Comparison of ENCODE assay signal across 10 cellular contexts in the genomic region with DNA sequence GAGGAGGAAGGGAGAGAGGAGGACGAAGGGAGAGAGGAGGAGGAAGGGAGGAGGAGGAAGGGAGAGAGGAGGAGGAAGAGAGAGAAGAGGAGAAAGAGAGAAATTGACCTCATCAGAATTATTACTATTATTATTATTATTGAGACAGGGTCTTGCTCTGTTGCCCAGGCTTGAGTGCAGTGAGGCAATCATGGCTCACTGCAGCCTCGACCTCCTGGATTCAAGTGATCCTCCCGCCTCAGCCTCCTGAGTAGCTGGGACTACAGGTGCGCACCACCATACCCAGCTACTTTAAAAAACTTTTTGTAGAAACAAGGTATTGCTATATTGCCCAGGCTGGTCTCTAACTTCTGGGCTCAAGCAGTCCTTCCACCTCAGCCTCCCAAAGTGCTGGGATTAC. TPM values are rescaled to one million over a fixed set of nuclear protein-coding genes. Genes with fewer than 3 reads are reported as not detected.
DNase-seq lines count a peak whose midpoint lies in the region; ATAC-seq, FAIRE-seq and TF ChIP-seq lines count a peak whose summit lies in the region.
"Not testable (repeated sequence)": the region's sequence is repeated elsewhere in the genome, so short reads cannot be mapped to it uniquely, and the experiment has no call there.
"Had no signal": no experiment of that assay in that cellular context is flagged by ENCODE, and none has a peak within 500 bp of the region (broad histone marks: within the 10 kb centered on the region; RNA-seq: fewer than 3 reads in every experiment).

No MANE protein-coding gene starts in this region.

- not testable (repeated sequence) for H3K79me2 ChIP-seq in K562 (ENCODE audit: control insufficient read depth, insufficient read depth, low read length)

- 8% methylated on average over 3 of the region's 4 CpGs for WGBS in K562 (ENCODE audit: insufficient coverage, low coverage, missing lambda C conversion rate)
- 83 to 94% methylated on average over 3 to 4 of the region's 4 CpGs for WGBS in transverse colon (ENCODE audit: low coverage in 1 of 2), 2 donors

- H3K9me3 Mint-ChIP-seq in activated CD8-positive, alpha-beta memory T cell treated with anti-CD3 and anti-CD28 coated beads, Interleukin-2, amount 10 ng/mL, durations not matched to agents 7 days and 5 days (ENCODE audit: low read depth), result peaks cover 10% of the 10 kb centered on the region

- H3K4me1 ChIP-seq in K562 (replicated peaks in 1 of 2; ENCODE audit: control insufficient read depth in 2 of 2, insufficient read depth in 2 of 2, low read length in 2 of 2), result peaks cover 0 to 21% of the 10 kb centered on the region in 2 experiments; a peak in 2 of 5 replicates
- H3K4me1 ChIP-seq in lower lobe of right lung, result not testable (repeated sequence)
- peaks cover 0 to 28% (median 15%) of the 10 kb centered on the region in 4 donors for H3K4me1 ChIP-seq in transverse colon

- H2AFZ ChIP-seq in K562 (ENCODE audit: low read depth, low read length), result not testable (repeated sequence)

- not testable (repeated sequence) for H3K27ac Mint-ChIP-seq in activated CD8-positive, alpha-beta memory T cell treated with anti-CD3 and anti-CD28 coated beads, Interleukin-2, amount 10 ng/mL, durations not matched to agents 7 days and 5 days

- ATAC-seq in activated CD8-positive, alpha-beta memory T cell treated with anti-CD3 and anti-CD28 coated beads, Interleukin-2, amount 10 ng/mL, durations not matched to agents 7 days and 5 days, result peak; percentile 27
- not testable (repeated sequence) for ATAC-seq in K562, left ventricle myocardium superior, lower lobe of right lung

- intact Hi-C loops in K562 (cut with micrococcal nuclease); left ventricle myocardium superior (cut with micrococcal nuclease); lower lobe of right lung (cut with DNase I); transverse colon (cut with DNase I; ENCODE audit: low total_unique reads): not testable (repeated sequence)

- BruUV-seq in K562 (replicated peaks; lab: Mats Ljungman, UMichigan), result not testable (repeated sequence)

- not testable (repeated sequence) for FAIRE-seq in K562 (lab: Jason Lieb, UNC)

- not testable (repeated sequence) for H4K20me1 ChIP-seq in K562 (replicated peaks; ENCODE audit: control insufficient read depth, insufficient read depth, low read length)

- not testable (repeated sequence) for DNase-seq in RWPE1 (ENCODE audit: low spot score); activated CD8-positive, alpha-beta memory T cell treated with anti-CD3 and anti-CD28 coated beads, Interleukin-2, amount 10 ng/mL, durations not matched to agents 7 days and 5 days; K562 (ENCODE audit: extremely low read depth in 1 of 4, low spot score in 3 of 4)
- DNase-seq in left ventricle myocardium superior (peak; percentile 4), lower lobe of right lung (peak; percentile 10), transverse colon (peak; percentile 5)

- H3K36me3 Mint-ChIP-seq in activated CD8-positive, alpha-beta memory T cell treated with anti-CD3 and anti-CD28 coated beads, Interleukin-2, amount 10 ng/mL, durations not matched to agents 7 days and 5 days, result not testable (repeated sequence)

- H3K4me1 Mint-ChIP-seq in activated CD8-positive, alpha-beta memory T cell treated with anti-CD3 and anti-CD28 coated beads, Interleukin-2, amount 10 ng/mL, durations not matched to agents 7 days and 5 days, result not testable (repeated sequence)

- not testable (repeated sequence) for H3K9ac ChIP-seq in K562 (ENCODE audit: insufficient read depth in 1 of 2, low read depth in 2 of 2, low read length in 2 of 2)

- not testable (repeated sequence) for H3K4me3 ChIP-seq in K562, lower lobe of right lung, transverse colon

- H3K36me3 ChIP-seq in K562 (ENCODE audit: control insufficient read depth, insufficient read depth, low read length); lower lobe of right lung; transverse colon: not testable (repeated sequence)

- TF ChIP-seq EP300 in K562 (IDR thresholded peaks at IDR 0.05; ENCODE audit: low read length); transverse colon (IDR thresholded peaks at IDR 0.05; ENCODE audit: low read depth): not testable (repeated sequence)

- not testable (repeated sequence) for TF ChIP-seq CTCF in RWPE1 (conservative IDR thresholded peaks at IDR 0.05; ENCODE audit: low read depth); K562 (IDR thresholded peaks at IDR 0.05 in 2 of 3, conservative IDR thresholded peaks at IDR 0.05 in 1 of 3; ENCODE audit: insufficient read depth in 2 of 3, low read depth in 1 of 3, low read length in 3 of 3); lower lobe of right lung (IDR thresholded peaks at IDR 0.05); transverse colon (IDR thresholded peaks at IDR 0.05)

- peaks cover 11 to 34% of the 10 kb centered on the region in 2 experiments; a peak in 4 of 5 replicates for H3K27me3 ChIP-seq in K562 (ENCODE audit: control insufficient read depth in 2 of 2, insufficient read depth in 2 of 2, low read length in 2 of 2)
- H3K27me3 ChIP-seq in lower lobe of right lung (ENCODE audit: low read depth); transverse colon: not testable (repeated sequence)

- in situ Hi-C loops in K562 (cut with MboI); transverse colon (cut with MboI; ENCODE audit: low pct_ligation_motif_present in 1 of 4, low pct_unique_long_range_greater_than_20kb in 1 of 4, low sequenced_read_pairs in 3 of 4): not testable (repeated sequence)

- peaks cover 16% of the 10 kb centered on the region for H3K27me3 Mint-ChIP-seq in activated CD8-positive, alpha-beta memory T cell treated with anti-CD3 and anti-CD28 coated beads, Interleukin-2, amount 10 ng/mL, durations not matched to agents 7 days and 5 days

- TF ChIP-seq RAD21 in K562 (CRISPR knock-in tag; conservative IDR thresholded peaks at IDR 0.05 in 1 of 2, IDR thresholded peaks at IDR 0.05 in 1 of 2), result not testable (repeated sequence)

- H3K27ac ChIP-seq in RWPE1, result peak overlapping the region; percentile 87; the same call in 1 of the 2 replicates
- H3K27ac ChIP-seq in K562 (ENCODE audit: extremely low read depth, low read depth, low read length); lower lobe of right lung; transverse colon: not testable (repeated sequence)

- not testable (repeated sequence) for H3K9me1 ChIP-seq in K562 (ENCODE audit: control insufficient read depth, insufficient read depth, low read length)

- H3K9me3 ChIP-seq in K562 (replicated peaks; ENCODE audit: control insufficient read depth, insufficient read depth, low read depth, low read length); lower lobe of right lung; transverse colon: not testable (repeated sequence)

- not testable (repeated sequence) for H3K4me2 ChIP-seq in K562 (ENCODE audit: insufficient read depth, low read length)

- H3K4me3 Mint-ChIP-seq in activated CD8-positive, alpha-beta memory T cell treated with anti-CD3 and anti-CD28 coated beads, Interleukin-2, amount 10 ng/mL, durations not matched to agents 7 days and 5 days, result not testable (repeated sequence)

- CTCF ChIA-PET in RWPE1 (lab: Yijun Ruan, JAX), result interaction anchor here (0.7 kb wide), 1 partner anchor 612 kb away, joined by 3 read pairs; the partner anchor contains the start of gene TMEM184A
- CTCF ChIA-PET in activated CD8-positive, alpha-beta memory T cell treated with anti-CD3 and anti-CD28 coated beads, Interleukin-2, amount 10 ng/mL, durations not matched to agents 7 days and 5 days (lab: Charles Lee); K562 (lab: Yijun Ruan, JAX; ENCODE audit: low intra/inter-chr PET ratio): not testable (repeated sequence)

- POLR2A ChIA-PET in RWPE1 (lab: Yijun Ruan, JAX; ENCODE audit: low non-redundant PET); K562 (lab: Yijun Ruan, JAX): not testable (repeated sequence)

- not testable (repeated sequence) for TF ChIP-seq POLR2A in K562 (conservative IDR thresholded peaks at IDR 0.05); transverse colon (IDR thresholded peaks at IDR 0.05)

RNA-seq across cellular contexts. Expression of gene ADAP1, which starts 10.7 kb away (rescaled TPM):
- 10 to 100 TPM; 12.4 to 30.8 TPM for total RNA-seq in activated CD8-positive, alpha-beta memory T cell treated with anti-CD3 and anti-CD28 coated beads, Interleukin-2, amount 10 ng/mL, durations not matched to agents 7 days and 5 days
- total RNA-seq in K562 (2011; cell fraction: chromatin; rRNA removed; ENCODE audit: low replicate concordance), result 0.30 and 3.1 TPM in 2 replicates
- total RNA-seq in K562 (2011; cell fraction: nucleolus; rRNA removed), result 1.1 and 1.8 TPM in 2 replicates
- 1.4 and 1.9 TPM in 2 replicates for total RNA-seq in K562 (2011; cell fraction: nucleoplasm; rRNA removed)
- total RNA-seq in K562 (2014; rRNA removed) (0.27 and 0.41 TPM in 2 replicates), K562 (2014; rRNA removed; fragmentation: Illumina TruSeq; extraction: Trizol) (not detected in 2 replicates), K562 (2015; rRNA removed; fragmentation: Illumina TruSeq; extraction: Trizol) (0.26 and 0.58 TPM in 2 replicates), K562 (2021) (0.47 and 0.54 TPM in 2 replicates), left ventricle myocardium superior (10.2 TPM), lower lobe of right lung (33.9 TPM), transverse colon (100 to 1,000 TPM in 3 of 4 donors, 10 to 100 TPM in 1; 84.9 to 360 (median 169) TPM)
- polyA plus RNA-seq in K562 (2011; rRNA removed) (1.1 and 1.4 TPM in 2 replicates), K562 (2014; fragmentation: Illumina TruSeq; extraction: Trizol) (0.68 TPM in 2 replicates), K562 (2014; fragmentation: Nextera tagmentation; extraction: Ambion mirVana) (not detected), K562 (2014; rRNA removed) (0.36 and 0.40 TPM in 2 replicates)
- polyA plus RNA-seq in K562 (2011; cell fraction: cytosol; rRNA removed), result 1.7 and 3.9 TPM in 2 replicates
- 2.7 and 3.4 TPM in 2 replicates for polyA plus RNA-seq in K562 (2011; cell fraction: nucleus; rRNA removed)
- polyA plus RNA-seq in K562 (2012), result 0.44 and 2.4 TPM in 2 replicates
- polyA minus RNA-seq in K562 (2011; rRNA and poly(A)+ RNA removed), result 0.90 and 0.95 TPM in 2 replicates
- 1.1 and 2.2 TPM in 2 replicates for polyA minus RNA-seq in K562 (2011; cell fraction: cytosol; rRNA and poly(A)+ RNA removed)
- 1.7 and 1.9 TPM in 2 replicates for polyA minus RNA-seq in K562 (2011; cell fraction: nucleus; rRNA and poly(A)+ RNA removed)

RNA-seq across cellular contexts. Expression of gene COX19, which starts 31.6 kb away (rescaled TPM):
- total RNA-seq in activated CD8-positive, alpha-beta memory T cell treated with anti-CD3 and anti-CD28 coated beads, Interleukin-2, amount 10 ng/mL, durations not matched to agents 7 days and 5 days, result 10 to 100 TPM; 18.7 to 18.9 TPM
- total RNA-seq in K562 (2011; cell fraction: chromatin; rRNA removed; ENCODE audit: low replicate concordance), result 75.3 and 83.0 TPM in 2 replicates
- 39.2 and 42.0 TPM in 2 replicates for total RNA-seq in K562 (2011; cell fraction: nucleolus; rRNA removed)
- total RNA-seq in K562 (2011; cell fraction: nucleoplasm; rRNA removed), result 67.4 and 75.2 TPM in 2 replicates
- total RNA-seq in K562 (2014; rRNA removed) (7.9 and 11.7 TPM in 2 replicates), K562 (2014; rRNA removed; fragmentation: Illumina TruSeq; extraction: Trizol) (9.8 and 11.9 TPM in 2 replicates), K562 (2015; rRNA removed; fragmentation: Illumina TruSeq; extraction: Trizol) (8.6 and 9.4 TPM in 2 replicates), K562 (2021) (10.2 and 10.5 TPM in 2 replicates), left ventricle myocardium superior (9.6 TPM), lower lobe of right lung (12.9 TPM), transverse colon (10 to 100 TPM in 3 of 4 donors, 1 to 10 TPM in 1; 8.6 to 30.2 (median 16.9) TPM)
- polyA plus RNA-seq in K562 (2011; rRNA removed) (7.3 and 8.1 TPM in 2 replicates), K562 (2014; fragmentation: Illumina TruSeq; extraction: Trizol) (6.0 and 6.1 TPM in 2 replicates), K562 (2014; fragmentation: Nextera tagmentation; extraction: Ambion mirVana) (1 to 10 TPM; 5.2 to 5.9 TPM), K562 (2014; rRNA removed) (10.4 and 11.1 TPM in 2 replicates)
- 5.8 and 6.1 TPM in 2 replicates for polyA plus RNA-seq in K562 (2011; cell fraction: cytosol; rRNA removed)
- polyA plus RNA-seq in K562 (2011; cell fraction: nucleus; rRNA removed), result 12.8 and 14.3 TPM in 2 replicates
- 8.1 and 9.5 TPM in 2 replicates for polyA plus RNA-seq in K562 (2012)
- 11.5 and 14.7 TPM in 2 replicates for polyA minus RNA-seq in K562 (2011; rRNA and poly(A)+ RNA removed)
- 1.1 and 2.5 TPM in 2 replicates for polyA minus RNA-seq in K562 (2011; cell fraction: cytosol; rRNA and poly(A)+ RNA removed)
- polyA minus RNA-seq in K562 (2011; cell fraction: nucleus; rRNA and poly(A)+ RNA removed), result 11.0 and 17.1 TPM in 2 replicates

RNA-seq across cellular contexts. Expression of gene CYP2W1, which starts 39.2 kb away (rescaled TPM):
- not detected for total RNA-seq in activated CD8-positive, alpha-beta memory T cell treated with anti-CD3 and anti-CD28 coated beads, Interleukin-2, amount 10 ng/mL, durations not matched to agents 7 days and 5 days
- not detected in 2 replicates for total RNA-seq in K562 (2011; cell fraction: chromatin; rRNA removed; ENCODE audit: low replicate concordance)
- total RNA-seq in K562 (2011; cell fraction: nucleolus; rRNA removed), result not detected in 2 replicates
- total RNA-seq in K562 (2011; cell fraction: nucleoplasm; rRNA removed), result not detected in 2 replicates
- not detected in 2 replicates for total RNA-seq in K562 (2014; rRNA removed)
- total RNA-seq in K562 (2014; rRNA removed; fragmentation: Illumina TruSeq; extraction: Trizol), result not detected in 2 replicates
- not detected in 2 replicates for total RNA-seq in K562 (2015; rRNA removed; fragmentation: Illumina TruSeq; extraction: Trizol)
- not detected in 2 replicates for total RNA-seq in K562 (2021)
- polyA plus RNA-seq in K562 (2011; rRNA removed), result not detected in 2 replicates
- not detected in 2 replicates for polyA plus RNA-seq in K562 (2011; cell fraction: cytosol; rRNA removed)
- not detected in 2 replicates for polyA plus RNA-seq in K562 (2011; cell fraction: nucleus; rRNA removed)
- polyA plus RNA-seq in K562 (2012), result 0.14 TPM in 1 of 2 replicates, not detected in the other
- polyA plus RNA-seq in K562 (2014; fragmentation: Illumina TruSeq; extraction: Trizol), result not detected in 2 replicates
- not detected for polyA plus RNA-seq in K562 (2014; fragmentation: Nextera tagmentation; extraction: Ambion mirVana)
- polyA plus RNA-seq in K562 (2014; rRNA removed), result 0.07 TPM in 1 of 2 replicates, not detected in the other
- polyA minus RNA-seq in K562 (2011; rRNA and poly(A)+ RNA removed), result not detected in 2 replicates
- polyA minus RNA-seq in K562 (2011; cell fraction: cytosol; rRNA and poly(A)+ RNA removed), result not detected in 2 replicates
- not detected in 2 replicates for polyA minus RNA-seq in K562 (2011; cell fraction: nucleus; rRNA and poly(A)+ RNA removed)
- total RNA-seq in left ventricle myocardium superior, result not detected
- total RNA-seq in lower lobe of right lung, result not detected
- total RNA-seq in transverse colon, result under 1 TPM in 2 of 4 donors, not detected in 2; 0.41 to 0.95 TPM
- total RNA-seq: A673; CD4-positive, alpha-beta T cell; CD8-positive, alpha-beta T cell had no signal
- polyA plus RNA-seq: AG04450 had no signal
